In the genomic region with DNA sequence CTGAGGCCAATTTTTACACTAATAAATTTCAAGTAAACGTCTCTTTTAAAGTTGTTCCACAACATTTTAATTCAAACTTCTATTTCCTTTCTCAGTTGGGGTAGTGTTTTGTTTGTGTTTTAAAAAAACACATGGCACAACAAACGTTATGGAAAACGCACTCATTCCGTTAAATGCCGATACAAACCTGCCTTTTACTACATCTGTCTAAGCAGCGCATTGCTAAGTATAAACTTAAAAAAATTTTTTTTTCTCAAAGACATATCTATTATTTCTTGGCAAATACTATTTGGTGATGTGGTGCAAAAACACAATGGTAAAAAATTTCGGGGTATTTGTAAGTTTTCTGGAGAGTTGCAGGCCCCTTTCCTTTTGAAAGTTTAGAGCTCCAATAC, we compare ENCODE assay signal across 9 cellular contexts. TPM values are rescaled to one million over a fixed set of nuclear protein-coding genes. Genes with fewer than 3 reads are reported as not detected.
DNase-seq lines count a peak whose midpoint lies in the region; ATAC-seq, FAIRE-seq and TF ChIP-seq lines count a peak whose summit lies in the region.
"Had no signal": no experiment of that assay in that cellular context is flagged by ENCODE, and none has a peak within 500 bp of the region (broad histone marks: within the 10 kb centered on the region; RNA-seq: fewer than 3 reads in every experiment).

No MANE protein-coding gene starts in this region.

- POLR2A ChIA-PET in A549 (lab: Yijun Ruan, JAX) = interaction anchor here (0.6 kb wide), 1 partner anchor 28 kb away, joined by 5 read pairs; no protein-coding TSS in a partner anchor

- peak overlapping the region; percentile 96 for H3K9ac ChIP-seq in HUES64 (ENCODE audit: low read depth, low read length)

- H3K27ac ChIP-seq in A549 (peak overlapping the region; percentile 94 to 99), HUES64 (ENCODE audit: low read depth, low read length) (peak overlapping the region; percentile 100), osteoblast (ENCODE audit: low read depth, low read length) (no peak overlapping the region)

- no peaks in the 10 kb centered on the region for H3K27me3 ChIP-seq in HUES64 (ENCODE audit: insufficient read depth, low read length)
- H3K27me3 ChIP-seq in osteoblast (ENCODE audit: insufficient read depth, low read length) = no peaks in the 10 kb centered on the region

- TF ChIP-seq POLR2A in A549 (IDR thresholded peaks at IDR 0.05; ENCODE audit: low read length) = no peak

- no peaks in the 10 kb centered on the region for H3K9me3 ChIP-seq in A549
- no peaks in the 10 kb centered on the region for H3K9me3 ChIP-seq in HUES64 (ENCODE audit: insufficient read depth, low read depth, low read length)
- H3K9me3 ChIP-seq in osteoblast (ENCODE audit: low read depth, low read length) = no peaks in the 10 kb centered on the region

- FAIRE-seq in A549 (lab: Jason Lieb, UNC) = no peak
- FAIRE-seq: urothelium cell line had no signal

- H2AFZ ChIP-seq in osteoblast (ENCODE audit: low read length) = peak overlapping the region; percentile 94

- TF ChIP-seq EP300 in A549 (IDR thresholded peaks at IDR 0.05) = no peak

- TF ChIP-seq RAD21 in A549 (conservative IDR thresholded peaks at IDR 0.05 in 1 of 2, IDR thresholded peaks at IDR 0.05 in 1 of 2) = no peak

- H3K36me3 ChIP-seq in HUES64 (ENCODE audit: insufficient read depth, low read length) (no peaks in the 10 kb centered on the region), osteoblast (ENCODE audit: insufficient read depth, low read length) (no peaks in the 10 kb centered on the region)

- TF ChIP-seq CTCF in A549 (IDR thresholded peaks at IDR 0.05) (no peak), epithelial cell of proximal tubule (conservative IDR thresholded peaks at IDR 0.05; ENCODE audit: low read depth, low read length) (no peak), osteoblast (IDR thresholded peaks at IDR 0.05; ENCODE audit: extremely low read depth, low read depth, low read length) (no peak)

- H3K4me3 ChIP-seq in A549 (peak overlapping the region; percentile 60; the same call in 2 of the 3 replicates), HUES64 (ENCODE audit: low read length) (peak overlapping the region; percentile 74), epithelial cell of proximal tubule (ENCODE audit: low read depth, low read length) (peak overlapping the region; percentile 76), osteoblast (ENCODE audit: insufficient read depth, low read length) (peak overlapping the region; percentile 82)

- H4K20me1 ChIP-seq in osteoblast (ENCODE audit: insufficient read depth, low read length) = no peaks in the 10 kb centered on the region

- H3K4me2 ChIP-seq in A549 (peak overlapping the region; percentile 83), osteoblast (ENCODE audit: insufficient read depth, low read length) (peak overlapping the region; percentile 92)

- no peaks in the 10 kb centered on the region for H3K79me2 ChIP-seq in osteoblast (ENCODE audit: insufficient read depth, low read length)

- no peak for ATAC-seq in A549
- no peak for ATAC-seq in GM19023 (IDR thresholded peaks at IDR 0.05; ENCODE audit: unreplicated experiment)
- ATAC-seq in HG03520 (IDR thresholded peaks at IDR 0.05; ENCODE audit: unreplicated experiment) = no peak

- WGBS in A549 (ENCODE audit: missing lambda C conversion rate) = 74% methylated on average over 7 of the region's 7 CpGs
- 4% methylated on average over 6 of the region's 7 CpGs for WGBS in HUES64

- CTCF ChIA-PET in A549 (lab: Yijun Ruan, JAX) = interaction anchor here (1.1 to 2.1 kb wide), 5 partner anchors 12 to 245 kb away, joined by 4 to 6 read pairs (median 5); no protein-coding TSS in a partner anchor

- H3K4me1 ChIP-seq in A549 = peaks cover 38% of the 10 kb centered on the region
- H3K4me1 ChIP-seq in HUES64 (ENCODE audit: insufficient read depth, low read length) = peaks cover 61% of the 10 kb centered on the region
- peaks cover 10% of the 10 kb centered on the region for H3K4me1 ChIP-seq in osteoblast (ENCODE audit: insufficient read depth, low read length)

- DNase-seq in A549 (ENCODE audit: low read depth in 1 of 2, low spot score in 1 of 2) (no peak), epithelial cell of proximal tubule (ENCODE audit: low read depth) (no peak), osteoblast (ENCODE audit: insufficient read length, low spot score, missing footprints) (no peak), D341Med (ENCODE audit: low spot score) (no peak), NCI-H2081 treated with DMSO at 0.1 percent for 48 hours (lab: John Stamatoyannopoulos, UW) (no peak)

TF ChIP-seq in A549, 52 proteins besides CTCF, POLR2A, EP300 and RAD21:
- TF ChIP-seq ZC3H11A (IDR thresholded peaks at IDR 0.05) = no peak
- no peak for TF ChIP-seq MAFK (IDR thresholded peaks at IDR 0.05; ENCODE audit: partially characterized antibody)
- TF ChIP-seq CHD2 (IDR thresholded peaks at IDR 0.05; ENCODE audit: low read length, partially characterized antibody) = no peak
- no peak for TF ChIP-seq CHD4 (IDR thresholded peaks at IDR 0.05; ENCODE audit: borderline replicate concordance)
- TF ChIP-seq SREBF2 (IDR thresholded peaks at IDR 0.05) = no peak
- TF ChIP-seq MAZ (IDR thresholded peaks at IDR 0.05; ENCODE audit: borderline replicate concordance, low read depth, low read length) = no peak

RNA-seq across cellular contexts. Expression of a gene that starts 1.4 kb away (rescaled TPM):
- polyA plus RNA-seq in A549 (2011; rRNA removed) (0.87 and 1.0 TPM in 2 replicates), A549 (2017; fragmentation: RNase III; extraction: RNeasy Plus Mini Kit Qiagen cat#74134 plus additional on column Dnase treatment) (3.5 to 4.2 TPM (median 4.1 TPM) in 3 replicates)
- polyA plus RNA-seq in A549 (2012; cell fraction: cytosol; rRNA removed) = 0.54 and 0.60 TPM in 2 replicates
- 0.48 and 0.60 TPM in 2 replicates for polyA plus RNA-seq in A549 (2012; cell fraction: nucleus; rRNA removed)
- polyA minus RNA-seq in A549 (2011; rRNA and poly(A)+ RNA removed) = 1.2 and 1.4 TPM in 2 replicates
- polyA plus RNA-seq in HUES64 (2013, experiment 1 of 2) = 7.8 TPM
- 13.9 TPM for polyA plus RNA-seq in HUES64 (2013, experiment 2 of 2)
- total RNA-seq in epithelial cell of proximal tubule (0.52 and 1.4 TPM in 2 replicates), osteoblast (0.29 and 0.36 TPM in 2 replicates)

RNA-seq across cellular contexts. Expression of a gene that starts 9.9 kb away (rescaled TPM):
- polyA plus RNA-seq in A549 (2011; rRNA removed) (54.1 and 55.5 TPM in 2 replicates), A549 (2017; fragmentation: RNase III; extraction: RNeasy Plus Mini Kit Qiagen cat#74134 plus additional on column Dnase treatment) (35.3 to 41.7 TPM (median 38.9 TPM) in 3 replicates)
- polyA plus RNA-seq in A549 (2012; cell fraction: cytosol; rRNA removed) = 28.8 and 31.8 TPM in 2 replicates
- polyA plus RNA-seq in A549 (2012; cell fraction: nucleus; rRNA removed) = 26.3 and 38.8 TPM in 2 replicates
- polyA minus RNA-seq in A549 (2011; rRNA and poly(A)+ RNA removed) = 65.1 and 116 TPM in 2 replicates
- 33.7 TPM for polyA plus RNA-seq in HUES64 (2013, experiment 1 of 2)
- 38.4 TPM for polyA plus RNA-seq in HUES64 (2013, experiment 2 of 2)
- total RNA-seq in epithelial cell of proximal tubule (15.5 and 15.8 TPM in 2 replicates), osteoblast (37.6 and 44.8 TPM in 2 replicates)
